34 cellular contexts compared by ENCODE assay signal in the genomic region with DNA sequence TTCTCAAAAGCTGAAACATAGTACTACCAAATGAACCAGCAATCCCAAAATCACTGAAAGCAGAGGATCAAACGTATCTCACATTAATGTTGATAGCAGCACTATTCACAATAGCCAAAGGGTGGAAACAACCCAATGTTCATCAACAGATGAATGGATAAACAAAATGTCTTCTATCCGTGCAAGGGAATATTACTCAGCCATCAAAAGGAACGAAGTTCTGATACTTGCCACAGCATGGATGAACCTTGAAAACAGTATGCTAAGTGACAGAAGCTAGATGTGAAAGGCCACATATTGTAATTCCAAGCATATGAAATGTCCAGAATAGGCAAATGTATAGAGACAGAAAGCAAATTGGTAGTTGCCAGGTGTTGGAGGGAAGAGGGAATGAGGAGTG.
"Had no signal": no experiment of that assay in that cellular context is flagged by ENCODE, and none has a peak within 500 bp of the region (broad histone marks: within the 10 kb centered on the region; RNA-seq: fewer than 3 reads in every experiment).

No MANE protein-coding gene starts in this region.

- FAIRE-seq: astrocyte, TTC549 had no signal

- H3K27me3 ChIP-seq: adrenal gland, body of pancreas, brain microvascular endothelial cell, breast epithelium had no signal

- H3K27ac ChIP-seq: adrenal gland, body of pancreas, brain microvascular endothelial cell, breast epithelium, VCaP had no signal

- H3K9me3 ChIP-seq: adrenal gland, body of pancreas, breast epithelium had no signal

- H3K36me3 ChIP-seq: adrenal gland, brain microvascular endothelial cell, breast epithelium had no signal

- H3K4me3 ChIP-seq: adrenal gland, body of pancreas, breast epithelium had no signal

- H3K4me1 ChIP-seq: adrenal gland, body of pancreas, breast epithelium had no signal

- DNase-seq: activated CD4-positive, alpha-beta memory T cell treated with anti-CD3 and anti-CD28 coated beads, Interleukin-2, amount 10 ng/mL, durations not matched to agents 7 days and 5 days; activated CD4-positive, alpha-beta T cell treated with anti-CD3 and anti-CD28 coated beads for 1 hour; activated CD4-positive, alpha-beta T cell treated with anti-CD3 and anti-CD28 coated beads for 36 hours; activated CD4-positive, alpha-beta T cell treated with anti-CD3 and anti-CD28 coated beads for 48 hours; activated CD4-positive, alpha-beta T cell treated with anti-CD3 and anti-CD28 coated beads, Interleukin-2, amount 10 ng/mL, durations not matched to agents 7 days and 5 days; activated CD4-positive, alpha-beta T cell treated with anti-CD3 and anti-CD28 coated beads, Interleukin-2, amount 50 U/mL, for 48 hours; activated CD4-positive, CD25-positive, alpha-beta regulatory T cell; activated CD8-positive, alpha-beta memory T cell treated with anti-CD3 and anti-CD28 coated beads for 24 hours; activated CD8-positive, alpha-beta memory T cell treated with anti-CD3 and anti-CD28 coated beads, Interleukin-2, amount 10 ng/mL, durations not matched to agents 7 days and 5 days; activated CD8-positive, alpha-beta memory T cell treated with anti-CD3 and anti-CD28 coated beads, Interleukin-2, amount 50 U/mL, for 48 hours; activated CD8-positive, alpha-beta T cell treated with anti-CD3 and anti-CD28 coated beads, Interleukin-2, amount 10 ng/mL, durations not matched to agents 7 days and 5 days; activated effector memory CD4-positive, alpha-beta T cell treated with Interleukin-2 at 50 U/mL for 16 hours; activated gamma-delta T cell treated with Interleukin-2 at 50 U/mL for 16 hours; activated naive CD4-positive, alpha-beta T cell; activated naive CD4-positive, alpha-beta T cell treated with anti-CD3 and anti-CD28 coated beads for 36 hours; activated naive CD4-positive, alpha-beta T cell treated with anti-CD3 and anti-CD28 coated beads, Interleukin-2, amount 50 U/mL, for 16 hours; activated naive CD8-positive, alpha-beta T cell treated with anti-CD3 and anti-CD28 coated beads for 36 hours; activated T-cell treated with anti-CD3 and anti-CD28 coated beads, Interleukin-2, amount 50 U/mL, for 24 hours; activated T-cell treated with anti-CD3 and anti-CD28 coated beads, Interleukin-2, amount 50 U/mL, for 48 hours; adrenal gland; amniotic stem cell; aorta; body of pancreas; brain microvascular endothelial cell; central memory CD4-positive, alpha-beta T cell; T-helper 1 cell; T-helper 2 cell; T-helper 9 cell had no signal

- ATAC-seq: activated CD4-positive, alpha-beta T cell treated with anti-CD3 and anti-CD28 coated beads for 36 hours; activated CD4-positive, CD25-positive, alpha-beta regulatory T cell treated with anti-CD3 and anti-CD28 coated beads, Interleukin-2, amount 50 U/mL, for 24 hours; activated CD8-positive, alpha-beta memory T cell treated with anti-CD3 and anti-CD28 coated beads, Interleukin-2, amount 10 ng/mL, durations not matched to agents 7 days and 5 days; activated CD8-positive, alpha-beta T cell treated with anti-CD3 and anti-CD28 coated beads, Interleukin-2, amount 10 ng/mL, durations not matched to agents 7 days and 5 days; activated naive CD4-positive, alpha-beta T cell treated with anti-CD3 and anti-CD28 coated beads, Interleukin-2, amount 50 U/mL, for 72 hours; body of pancreas had no signal
